In the genomic region with DNA sequence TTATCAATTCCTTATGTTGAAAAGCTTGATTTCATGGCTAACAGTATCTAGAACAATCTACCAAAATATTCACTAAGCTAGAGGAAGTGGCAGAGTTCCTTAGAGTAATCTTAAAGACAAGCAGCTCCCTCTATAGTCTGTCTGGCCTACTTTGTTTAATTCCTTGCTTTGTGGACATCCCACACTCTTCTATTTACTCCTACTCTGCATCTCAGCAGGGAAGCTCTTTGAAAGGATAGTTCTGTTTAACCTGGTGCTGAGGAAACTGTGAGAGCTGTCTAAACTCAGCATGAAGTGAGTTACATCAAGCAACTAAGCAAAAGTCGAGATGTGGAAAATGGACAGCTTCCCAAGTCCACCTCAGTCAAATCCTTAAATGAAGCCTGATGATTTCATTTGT, we compare ENCODE assay signal across 8 cellular contexts. TPM values are rescaled to one million over a fixed set of nuclear protein-coding genes. Genes with fewer than 3 reads are reported as not detected.
DNase-seq lines count a peak whose midpoint lies in the region; TF ChIP-seq lines count a peak whose summit lies in the region.

No MANE protein-coding gene starts in this region.

- H3K4me1 ChIP-seq in suprapubic skin, result peaks cover 42% of the 10 kb centered on the region

- H3K9me3 ChIP-seq in AG04450 (ENCODE audit: control insufficient read depth, insufficient read depth, low read length), result no peaks in the 10 kb centered on the region
- H3K9me3 ChIP-seq in suprapubic skin, result no peaks in the 10 kb centered on the region

- H3K27ac Mint-ChIP-seq in T-helper 2 cell treated with Interferon-gamma antibody and Interleukin-4, amounts not matched to agents 5 μg/mL and 100 μg/mL, for 36 hours, result no peak overlapping the region

- peaks cover 7% of the 10 kb centered on the region for H3K36me3 Mint-ChIP-seq in T-helper 2 cell treated with Interferon-gamma antibody and Interleukin-4, amounts not matched to agents 5 μg/mL and 100 μg/mL, for 36 hours (ENCODE audit: low read depth)

- CTCF ChIA-PET in AG04450 (lab: Charles Lee), result interaction anchor here (0.6 to 2.4 kb wide), 17 partner anchors 13 to 564 kb away, joined by 3 to 15 read pairs (median 4); a partner anchor contains a TSS

- peaks cover 34% of the 10 kb centered on the region for H3K4me1 Mint-ChIP-seq in T-helper 2 cell treated with Interferon-gamma antibody and Interleukin-4, amounts not matched to agents 5 μg/mL and 100 μg/mL, for 36 hours (ENCODE audit: low read depth)

- TF ChIP-seq POLR2A in suprapubic skin (IDR thresholded peaks at IDR 0.05), result no peak

- no peaks in the 10 kb centered on the region for H3K27me3 Mint-ChIP-seq in T-helper 2 cell treated with Interferon-gamma antibody and Interleukin-4, amounts not matched to agents 5 μg/mL and 100 μg/mL, for 36 hours (ENCODE audit: low read depth)

- H3K27me3 ChIP-seq in AG04450 (ENCODE audit: control insufficient read depth, insufficient read depth, low read length) (no peaks in the 10 kb centered on the region), suprapubic skin (no peaks in the 10 kb centered on the region)

- POLR2A ChIA-PET in AG04450 (lab: Yijun Ruan, JAX), result interaction anchor here (0.6 kb wide), 2 partner anchors 56 to 128 kb away, joined by 4 to 5 read pairs; no protein-coding TSS in a partner anchor

- TF ChIP-seq CTCF in AG04450 (IDR thresholded peaks at IDR 0.05; ENCODE audit: low read depth, low read length) (peak; percentile 56), GM12865 (IDR thresholded peaks at IDR 0.05; ENCODE audit: insufficient read depth, low read depth, low read length, missing control alignments) (peak; percentile 39), suprapubic skin (IDR thresholded peaks at IDR 0.05) (peak in 1 of 2 donors; percentile 15)

- no peak overlapping the region for H3K4me3 Mint-ChIP-seq in T-helper 2 cell treated with Interferon-gamma antibody and Interleukin-4, amounts not matched to agents 5 μg/mL and 100 μg/mL, for 36 hours

- no peak for DNase-seq in AG04450 (ENCODE audit: low read depth, low spot score)
- DNase-seq in GM12865 (ENCODE audit: low read depth), result peak; percentile 60
- peak; percentile 74 for DNase-seq in LHCN-M2 (ENCODE audit: low read depth)
- DNase-seq in T-helper 2 cell treated with Interferon-gamma antibody and Interleukin-4, amounts not matched to agents 5 μg/mL and 100 μg/mL, for 36 hours (ENCODE audit: low spot score), result peak; percentile 10
- DNase-seq in hepatic stellate cell (ENCODE audit: low spot score), result peak; percentile 22
- DNase-seq in suprapubic skin (ENCODE audit: low spot score in 2 of 2), result no peak
- no peak for DNase-seq in NK-92 treated with Interleukin-12 subunit alpha and Interleukin-12 subunit beta, amount 100 ng/mL, for 24 hours (lab: John Stamatoyannopoulos, UW)
- DNase-seq in activated CD4-positive, CD25-positive, alpha-beta regulatory T cell treated with anti-CD3 and anti-CD28 coated beads, Interleukin-2, amount 50 U/mL, for 72 hours, result no peak

- H3K27ac ChIP-seq in AG04450 (ENCODE audit: low read depth, low read length) (no peak overlapping the region), suprapubic skin (peak overlapping the region; percentile 4)

- no peaks in the 10 kb centered on the region for H3K9me3 Mint-ChIP-seq in T-helper 2 cell treated with Interferon-gamma antibody and Interleukin-4, amounts not matched to agents 5 μg/mL and 100 μg/mL, for 36 hours

- WGBS in suprapubic skin, result 50% methylated on average over 1 of the region's 1 CpG

- no peaks in the 10 kb centered on the region for H3K36me3 ChIP-seq in suprapubic skin

- no peak for TF ChIP-seq EP300 in suprapubic skin (IDR thresholded peaks at IDR 0.05)

- H3K4me3 ChIP-seq in AG04450 (ENCODE audit: low read depth, low read length) (no peak overlapping the region), GM12865 (ENCODE audit: low read depth, low read length) (no peak overlapping the region), suprapubic skin (no peak overlapping the region)

RNA-seq across cellular contexts. Expression of gene REV3L, which starts 4.3 kb away (rescaled TPM):
- polyA plus RNA-seq in AG04450 (2011; rRNA removed), result 26.2 and 38.4 TPM in 2 replicates
- polyA minus RNA-seq in AG04450 (2011; rRNA and poly(A)+ RNA removed), result 31.9 and 56.9 TPM in 2 replicates
- total RNA-seq in LHCN-M2 (2014; rRNA removed), result 29.4 and 31.9 TPM in 2 replicates
- 5.3 TPM for polyA plus RNA-seq in LHCN-M2 (2012)
- 10 to 100 TPM; 15.7 to 47.5 (median 21.5) TPM for total RNA-seq in suprapubic skin

Comparison
In these comparisons a context has a peak if more than half of its experiments do, and no peak if none do; other contexts are left out.
1. DNase-seq: peak in GM12865 (single experiment), LHCN-M2 (single experiment), T-helper 2 cell treated with Interferon-gamma antibody and Interleukin-4, amounts not matched to agents 5 μg/mL and 100 μg/mL, for 36 hours (single experiment) and hepatic stellate cell (single experiment); none in AG04450 (single experiment), suprapubic skin (0 of 2), NK-92 treated with Interleukin-12 subunit alpha and Interleukin-12 subunit beta, amount 100 ng/mL, for 24 hours (single experiment) and activated CD4-positive, CD25-positive, alpha-beta regulatory T cell treated with anti-CD3 and anti-CD28 coated beads, Interleukin-2, amount 50 U/mL, for 72 hours (single experiment).